ENCODE assay signal across 9 cellular contexts in genomic region chr11:76672431-76673163, GRCh38. TPM values are rescaled to one million over a fixed set of nuclear protein-coding genes. Genes with fewer than 3 reads are reported as not detected.
DNase-seq lines count a peak whose midpoint lies in the region; ATAC-seq and TF ChIP-seq lines count a peak whose summit lies in the region.
"Had no signal": no experiment of that assay in that cellular context is flagged by ENCODE, and none has a peak within 500 bp of the region (broad histone marks: within the 10 kb centered on the region; RNA-seq: fewer than 3 reads in every experiment).

No MANE protein-coding gene starts in this region.

- peaks cover 0 to 43% of the 10 kb centered on the region in 2 donors for H3K4me1 ChIP-seq in right atrium auricular region
- H3K4me1 ChIP-seq in naive thymus-derived CD4-positive, alpha-beta T cell (ENCODE audit: control insufficient read depth in 2 of 2, insufficient read depth in 2 of 2, low read length in 2 of 2) = peaks cover 5 to 28% of the 10 kb centered on the region in 2 donors
- peaks cover 11% of the 10 kb centered on the region for H3K4me1 ChIP-seq in ovary (ENCODE audit: insufficient read depth)

- H3K4me1 Mint-ChIP-seq in naive thymus-derived CD4-positive, alpha-beta T cell = peaks cover 8 to 31% (median 19%) of the 10 kb centered on the region in 7 donors

- peaks cover 0 to 2% (median 0%) of the 10 kb centered on the region in 11 donors for H3K9me3 Mint-ChIP-seq in naive thymus-derived CD4-positive, alpha-beta T cell

- WGBS in ovary, 3 donors = 66 to 75% (median 69%) methylated on average over 12 to 14 of the region's 14 CpGs

- peaks cover 32 to 51% (median 36%) of the 10 kb centered on the region in 5 donors for H3K27me3 Mint-ChIP-seq in naive thymus-derived CD4-positive, alpha-beta T cell

- ATAC-seq in Right ventricle myocardium superior (ENCODE audit: poor library complexity) (peak; percentile 12), HG03159 (IDR thresholded peaks at IDR 0.05; ENCODE audit: unreplicated experiment) (peak; percentile 56)
- peak; percentile 69 for ATAC-seq in naive thymus-derived CD4-positive, alpha-beta T cell

- H3K27ac Mint-ChIP-seq in naive thymus-derived CD4-positive, alpha-beta T cell = peak overlapping the region in 3 of 9 donors; percentile 23 to 77 (median 76)

- TF ChIP-seq CTCF in right atrium auricular region (IDR thresholded peaks at IDR 0.05) (no peak), ovary (IDR thresholded peaks at IDR 0.05) (no peak)

- POLR2A ChIA-PET in naive thymus-derived CD4-positive, alpha-beta T cell (lab: Charles Lee) = no interaction called here

- CTCF ChIA-PET in naive thymus-derived CD4-positive, alpha-beta T cell (lab: Charles Lee) = no interaction called here

- peak overlapping the region in 9 of 10 donors; percentile 4 to 70 (median 44) for H3K4me3 Mint-ChIP-seq in naive thymus-derived CD4-positive, alpha-beta T cell

- no peak for TF ChIP-seq POLR2A in ovary (IDR thresholded peaks at IDR 0.05)

- intact Hi-C loops in Right ventricle myocardium superior (cut with DNase I) = no loop called here
- intact Hi-C loops in naive thymus-derived CD4-positive, alpha-beta T cell (cut with micrococcal nuclease) = loop anchor here in 1 of 2 donors (5.0 kb wide), 2 partner anchors 45 to 75 kb away; no protein-coding TSS in a partner anchor
- intact Hi-C loops in ovary (cut with DNase I) = loop anchor here in 3 of 4 donors (5.0 to 10.0 kb wide), 3 partner anchors 75 to 115 kb away; no protein-coding TSS in a partner anchor

- H3K36me3 Mint-ChIP-seq in naive thymus-derived CD4-positive, alpha-beta T cell = peaks cover 0 to 6% (median 0%) of the 10 kb centered on the region in 5 donors

- no peak for TF ChIP-seq EP300 in ovary (IDR thresholded peaks at IDR 0.05)

- H3K27ac ChIP-seq in right atrium auricular region (peak overlapping the region in 1 of 2 donors; percentile 81), ovary (peak overlapping the region in 1 of 2 donors; percentile 8)
- H3K27ac ChIP-seq in naive thymus-derived CD4-positive, alpha-beta T cell (ENCODE audit: low read depth, low read length) = no peak overlapping the region
- H3K27ac ChIP-seq: C4-2B had no signal

- no peak for DNase-seq in Right ventricle myocardium superior
- DNase-seq in right atrium auricular region (ENCODE audit: low spot score) = no peak
- peak; percentile 26 for DNase-seq in activated T-cell treated with anti-CD3 and anti-CD28 coated beads for 24 hours (ENCODE audit: low read depth)
- DNase-seq in naive thymus-derived CD4-positive, alpha-beta T cell = peak in 1 of 9 donors; percentile 50
- no peak for DNase-seq in MG63
- no peak for DNase-seq in ovary
- no peak for DNase-seq in iPS-NIHi7 (ENCODE audit: extremely low spot score)

- H3K36me3 ChIP-seq in right atrium auricular region (no peaks in the 10 kb centered on the region), MG63 (no peaks in the 10 kb centered on the region), ovary (no peaks in the 10 kb centered on the region)
- no peaks in the 10 kb centered on the region for H3K36me3 ChIP-seq in naive thymus-derived CD4-positive, alpha-beta T cell (ENCODE audit: control insufficient read depth in 2 of 3, insufficient read depth in 3 of 3, low read length in 3 of 3)

- H3K9me3 ChIP-seq in right atrium auricular region (no peaks in the 10 kb centered on the region), MG63 (no peaks in the 10 kb centered on the region), ovary (no peaks in the 10 kb centered on the region)
- H3K9me3 ChIP-seq in naive thymus-derived CD4-positive, alpha-beta T cell (ENCODE audit: control insufficient read depth in 2 of 3, low read length in 3 of 3) = no peaks in the 10 kb centered on the region

- H3K27me3 ChIP-seq in right atrium auricular region (no peaks in the 10 kb centered on the region), MG63 (0 out of 2 replicates have a peak, but pooled peaks cover 4% of the 10 kb centered on the region), ovary (no peaks in the 10 kb centered on the region)
- H3K27me3 ChIP-seq in naive thymus-derived CD4-positive, alpha-beta T cell (ENCODE audit: control insufficient read depth in 2 of 2, insufficient read depth in 2 of 2, low read length in 2 of 2) = peaks cover 0 to 7% of the 10 kb centered on the region in 2 donors

- H3K4me3 ChIP-seq in right atrium auricular region (no peak overlapping the region), MG63 (no peak overlapping the region), ovary (no peak overlapping the region)
- peak overlapping the region; percentile 40 for H3K4me3 ChIP-seq in naive thymus-derived CD4-positive, alpha-beta T cell (ENCODE audit: low read length)

RNA-seq across cellular contexts. Expression of gene LRRC32, which starts 2.0 kb away (rescaled TPM):
- total RNA-seq in Right ventricle myocardium superior (30.3 TPM), right atrium auricular region (10 to 100 TPM; 37.9 to 56.0 TPM), ovary (10 to 100 TPM in 5 of 7 donors, 1 to 10 TPM in 2; 3.2 to 47.1 (median 29.5) TPM)
- 1 to 10 TPM in 1 of 5 experiments, under 1 TPM in 3, not detected in 1; 0.08 to 4.5 (median 0.61) TPM for total RNA-seq in naive thymus-derived CD4-positive, alpha-beta T cell
- polyA plus RNA-seq in naive thymus-derived CD4-positive, alpha-beta T cell = not detected
- total RNA-seq in MG63 (2014; rRNA removed; shearing (Covaris generic); ENCODE audit: low replicate concordance) = not detected in 2 replicates
- polyA plus RNA-seq in ovary = 10 to 100 TPM; 19.4 to 39.9 TPM

Comparison
In these comparisons a context has a peak if more than half of its experiments do, and no peak if none do; other contexts are left out.
1. ATAC-seq: peak in every context shown above with its lines; median percentile 69 in naive thymus-derived CD4-positive, alpha-beta T cell; 56 in HG03159; 12 in Right ventricle myocardium superior.